16 cellular contexts compared by ENCODE assay signal in genomic region chr1:161849518-161849917, GRCh38.
DNase-seq lines count a peak whose midpoint lies in the region; ATAC-seq and TF ChIP-seq lines count a peak whose summit lies in the region.
"Had no signal": no experiment of that assay in that cellular context is flagged by ENCODE, and none has a peak within 500 bp of the region (broad histone marks: within the 10 kb centered on the region; RNA-seq: fewer than 3 reads in every experiment).

No MANE protein-coding gene starts in this region.

- H4K5ac ChIP-seq in IMR-90 (ENCODE audit: low read depth, low read length) (no peak overlapping the region; the same call in 1 of the 2 replicates), H9 (ENCODE audit: insufficient read length, low read depth, low read length) (no peak overlapping the region)

- peaks cover 8% of the 10 kb centered on the region for H3K4me1 Mint-ChIP-seq in activated CD4-positive, alpha-beta T cell treated with anti-CD3 and anti-CD28 coated beads, Interleukin-2, amount 10 ng/mL, durations not matched to agents 24 days and 14 days
- no peaks in the 10 kb centered on the region for H3K4me1 Mint-ChIP-seq in activated CD4-positive, alpha-beta T cell treated with anti-CD3 and anti-CD28 coated beads, Interleukin-2, amount 10 ng/mL, durations not matched to agents 7 days and 5 days
- H3K4me1 Mint-ChIP-seq in H9, result no peaks in the 10 kb centered on the region
- H3K4me1 Mint-ChIP-seq in activated naive CD8-positive, alpha-beta T cell treated with anti-CD3 and anti-CD28 coated beads for 36 hours, result no peaks in the 10 kb centered on the region

- CTCF ChIA-PET in activated CD4-positive, alpha-beta T cell treated with anti-CD3 and anti-CD28 coated beads, Interleukin-2, amount 10 ng/mL, durations not matched to agents 7 days and 5 days (lab: Charles Lee), result no interaction called here
- CTCF ChIA-PET in IMR-90 (lab: Yijun Ruan, JAX), result no interaction called here

- H2AK5ac ChIP-seq in IMR-90 (ENCODE audit: low read depth, low read length), result no peak overlapping the region
- H2AK5ac ChIP-seq in mesenchymal stem cell (ENCODE audit: low read length, severe bottlenecking), result no peak overlapping the region
- H2AK5ac ChIP-seq in H9 (ENCODE audit: insufficient read length, low read length), result no peak overlapping the region

- POLR2A ChIA-PET in activated CD4-positive, alpha-beta T cell treated with anti-CD3 and anti-CD28 coated beads, Interleukin-2, amount 10 ng/mL, durations not matched to agents 7 days and 5 days (lab: Charles Lee), result no interaction called here
- POLR2A ChIA-PET in IMR-90 (lab: Charles Lee; ENCODE audit: unreplicated experiment), result no interaction called here

- H3K18ac ChIP-seq in IMR-90 (ENCODE audit: low read depth, low read length) (no peak overlapping the region), mesenchymal stem cell (ENCODE audit: low read depth in 1 of 2, low read length in 2 of 2) (no peak overlapping the region), H9 (ENCODE audit: insufficient read length, low read depth, low read length) (no peak overlapping the region)

- H2AK9ac ChIP-seq in IMR-90 (replicated peaks; ENCODE audit: low read depth, low read length, poor library complexity), result no peak overlapping the region

- TF ChIP-seq POLR2A in IMR-90 (IDR thresholded peaks at IDR 0.05; ENCODE audit: low read depth, low read length), result no peak

- no TSS peak for BruUV-seq in IMR-90 (replicated peaks; lab: Mats Ljungman, UMichigan)

- H3K4me2 ChIP-seq in IMR-90 (ENCODE audit: low read depth, low read length) (no peak overlapping the region; the same call in 1 of the 2 replicates), mesenchymal stem cell (ENCODE audit: low read length, poor library complexity, severe bottlenecking) (no peak overlapping the region), H9 (ENCODE audit: insufficient read depth, insufficient read length, low read length) (no peak overlapping the region)

- H4K8ac ChIP-seq in IMR-90 (ENCODE audit: low read depth in 2 of 2, low read length in 2 of 2) (no peak overlapping the region), mesenchymal stem cell (ENCODE audit: low read length) (no peak overlapping the region), H9 (replicated peaks; ENCODE audit: insufficient read length, low read depth, low read length) (no peak overlapping the region)

- H3K14ac ChIP-seq in IMR-90 (replicated peaks; ENCODE audit: low read depth, low read length), result no peak overlapping the region
- no peak overlapping the region for H3K14ac ChIP-seq in mesenchymal stem cell (ENCODE audit: low read length in 2 of 2)
- H3K14ac ChIP-seq in H9 (ENCODE audit: insufficient read depth, low read length), result no peak overlapping the region

- no peak overlapping the region for H2BK20ac ChIP-seq in IMR-90 (ENCODE audit: low read depth, low read length)
- no peak overlapping the region for H2BK20ac ChIP-seq in H9 (ENCODE audit: low read depth, low read length, poor library complexity, severe bottlenecking)

- H2BK12ac ChIP-seq in mesenchymal stem cell (ENCODE audit: low read length in 2 of 2) (no peak overlapping the region), H9 (ENCODE audit: insufficient read length, low read depth, low read length) (no peak overlapping the region)

- H3K56ac ChIP-seq in IMR-90 (ENCODE audit: extremely low read depth, insufficient read depth, low read length) (no peak overlapping the region), H9 (ENCODE audit: insufficient read length, low read depth, low read length) (no peak overlapping the region)

- H3K79me2 ChIP-seq in H9 (ENCODE audit: insufficient read depth, low read length), result no peaks in the 10 kb centered on the region

- in situ Hi-C loops in IMR-90 (cut with MboI; ENCODE audit: low sequenced_read_pairs), result no loop called here

- no peaks in the 10 kb centered on the region for H3K27me3 Mint-ChIP-seq in activated CD4-positive, alpha-beta T cell treated with anti-CD3 and anti-CD28 coated beads, Interleukin-2, amount 10 ng/mL, durations not matched to agents 24 days and 14 days
- no peaks in the 10 kb centered on the region for H3K27me3 Mint-ChIP-seq in activated CD4-positive, alpha-beta T cell treated with anti-CD3 and anti-CD28 coated beads, Interleukin-2, amount 10 ng/mL, durations not matched to agents 7 days and 5 days
- no peaks in the 10 kb centered on the region for H3K27me3 Mint-ChIP-seq in H9 (ENCODE audit: low read depth)
- no peaks in the 10 kb centered on the region for H3K27me3 Mint-ChIP-seq in activated naive CD8-positive, alpha-beta T cell treated with anti-CD3 and anti-CD28 coated beads for 36 hours

- dilution Hi-C loops in IMR-90 (cut with HindIII; ENCODE audit: low sequenced_read_pairs, unreplicated experiment), result no loop called here

- no peak overlapping the region for H2AFZ ChIP-seq in IMR-90 (replicated peaks; ENCODE audit: low read length, poor library complexity)
- no peak overlapping the region for H2AFZ ChIP-seq in mesenchymal stem cell (ENCODE audit: low read depth, low read length)
- no peak overlapping the region for H2AFZ ChIP-seq in H9 (ENCODE audit: low read length)

- no peak overlapping the region for H3K9ac ChIP-seq in IMR-90 (ENCODE audit: low read depth, low read length)
- H3K9ac ChIP-seq in mesenchymal stem cell (ENCODE audit: low read length), result peak overlapping the region; percentile 31
- H3K9ac ChIP-seq in H9 (ENCODE audit: extremely low read depth, insufficient read length, low read length), result no peak overlapping the region

- H2BK120ac ChIP-seq in IMR-90 (ENCODE audit: low read depth, low read length) (no peak overlapping the region), mesenchymal stem cell (ENCODE audit: low read depth, low read length) (no peak overlapping the region), H9 (ENCODE audit: low read depth, low read length, poor library complexity, severe bottlenecking) (no peak overlapping the region)

- H3K9me3 ChIP-seq in IMR-90 (ENCODE audit: control insufficient read depth, insufficient read depth, low read length) (no peaks in the 10 kb centered on the region), mesenchymal stem cell (ENCODE audit: control insufficient read depth, low read length) (no peaks in the 10 kb centered on the region), H9 (ENCODE audit: control insufficient read depth, low read depth, low read length) (no peaks in the 10 kb centered on the region)

- no peak overlapping the region for H4K91ac ChIP-seq in IMR-90 (ENCODE audit: insufficient read depth, low read depth, low read length)
- H4K91ac ChIP-seq in mesenchymal stem cell (ENCODE audit: low read length), result no peak overlapping the region
- no peak overlapping the region for H4K91ac ChIP-seq in H9 (ENCODE audit: insufficient read length, low read depth, low read length)

- no peak overlapping the region for H3K4me3 Mint-ChIP-seq in activated CD4-positive, alpha-beta T cell treated with anti-CD3 and anti-CD28 coated beads, Interleukin-2, amount 10 ng/mL, durations not matched to agents 24 days and 14 days
- H3K4me3 Mint-ChIP-seq in activated CD4-positive, alpha-beta T cell treated with anti-CD3 and anti-CD28 coated beads, Interleukin-2, amount 10 ng/mL, durations not matched to agents 7 days and 5 days, result no peak overlapping the region
- no peak overlapping the region for H3K4me3 Mint-ChIP-seq in H9
- no peak overlapping the region for H3K4me3 Mint-ChIP-seq in activated naive CD8-positive, alpha-beta T cell treated with anti-CD3 and anti-CD28 coated beads for 36 hours

- H4K20me1 ChIP-seq in IMR-90 (ENCODE audit: insufficient read depth, low read length), result no peaks in the 10 kb centered on the region
- no peaks in the 10 kb centered on the region for H4K20me1 ChIP-seq in H9 (ENCODE audit: control insufficient read depth, insufficient read depth, insufficient read length)

- intact Hi-C loops in activated CD4-positive, alpha-beta T cell treated with anti-CD3 and anti-CD28 coated beads, Interleukin-2, amount 10 ng/mL, durations not matched to agents 24 days and 14 days (cut with micrococcal nuclease), result no loop called here
- intact Hi-C loops in IMR-90 (cut with micrococcal nuclease), result no loop called here

- no peak for DNase-seq in activated CD4-positive, alpha-beta T cell treated with anti-CD3 and anti-CD28 coated beads, Interleukin-2, amount 10 ng/mL, durations not matched to agents 24 days and 14 days
- no peak for DNase-seq in activated CD4-positive, alpha-beta T cell treated with anti-CD3 and anti-CD28 coated beads, Interleukin-2, amount 10 ng/mL, durations not matched to agents 7 days and 5 days
- DNase-seq in IMR-90, result peak; percentile 31
- peak; percentile 24 for DNase-seq in amniotic epithelial cell (ENCODE audit: low read depth)
- no peak for DNase-seq in mesenchymal stem cell
- no peak for DNase-seq in H9
- no peak for DNase-seq in activated naive CD8-positive, alpha-beta T cell treated with anti-CD3 and anti-CD28 coated beads for 36 hours
- DNase-seq: C1 segment of cervical spinal cord, DMS 273 treated with DMSO at 0.1 percent for 48 hours, Karpas-422, NCI-H1105 treated with DMSO at 0.1 percent for 48 hours, NCI-H187 treated with DMSO at 0.1 percent for 48 hours, NCI-H2171, NCI-H446 treated with DMSO at 0.1 percent for 48 hours, NCI-H774 had no signal

- H3K23ac ChIP-seq in IMR-90 (ENCODE audit: low read depth, low read length) (no peak overlapping the region), mesenchymal stem cell (ENCODE audit: low read length in 2 of 2) (no peak overlapping the region), H9 (ENCODE audit: insufficient read length, low read depth, low read length) (no peak overlapping the region)

- TF ChIP-seq CTCF in IMR-90 (conservative IDR thresholded peaks at IDR 0.05; ENCODE audit: low read depth, low read length) (no peak), H9 (conservative IDR thresholded peaks at IDR 0.05) (no peak)

- no peak; the same call in 1 of the 2 replicates for ATAC-seq in IMR-90 (ENCODE audit: low read depth)
- ATAC-seq in HG02642 (IDR thresholded peaks at IDR 0.05; ENCODE audit: poor library complexity, unreplicated experiment), result no peak

- H2BK15ac ChIP-seq in IMR-90 (ENCODE audit: low read depth, low read length) (no peak overlapping the region), mesenchymal stem cell (ENCODE audit: low read depth, poor library complexity, severe bottlenecking) (no peak overlapping the region), H9 (ENCODE audit: low read depth, low read length) (no peak overlapping the region)

- TF ChIP-seq RAD21 in IMR-90 (IDR thresholded peaks at IDR 0.05; ENCODE audit: low read length), result no peak

- H3K27ac Mint-ChIP-seq in activated CD4-positive, alpha-beta T cell treated with anti-CD3 and anti-CD28 coated beads, Interleukin-2, amount 10 ng/mL, durations not matched to agents 24 days and 14 days, result peak overlapping the region; percentile 13
- H3K27ac Mint-ChIP-seq in activated CD4-positive, alpha-beta T cell treated with anti-CD3 and anti-CD28 coated beads, Interleukin-2, amount 10 ng/mL, durations not matched to agents 7 days and 5 days, result no peak overlapping the region
- no peak overlapping the region for H3K27ac Mint-ChIP-seq in H9
- H3K27ac Mint-ChIP-seq in activated naive CD8-positive, alpha-beta T cell treated with anti-CD3 and anti-CD28 coated beads for 36 hours, result no peak overlapping the region

- no peak overlapping the region for H3K4ac ChIP-seq in IMR-90 (ENCODE audit: low read depth, low read length)
- H3K4ac ChIP-seq in mesenchymal stem cell (ENCODE audit: low read depth in 1 of 2, low read length in 2 of 2), result no peak overlapping the region
- no peak overlapping the region for H3K4ac ChIP-seq in H9 (ENCODE audit: low read depth, low read length)

- H3T11ph ChIP-seq in H9 (ENCODE audit: low read length), result no peak overlapping the region

- no peak overlapping the region for H3K27ac ChIP-seq in IMR-90 (ENCODE audit: insufficient read depth, low read length)
- no peak overlapping the region for H3K27ac ChIP-seq in mesenchymal stem cell (ENCODE audit: low read length, poor library complexity, severe bottlenecking)
- no peak overlapping the region for H3K27ac ChIP-seq in H9 (ENCODE audit: insufficient read length, low read depth, low read length)

- H3K4me3 ChIP-seq in IMR-90 (ENCODE audit: insufficient read depth, low read depth, low read length) (no peak overlapping the region), mesenchymal stem cell (ENCODE audit: insufficient read depth in 1 of 2, low read depth in 1 of 2, low read length in 2 of 2) (no peak overlapping the region)

- H2BK5ac ChIP-seq in IMR-90 (ENCODE audit: low read depth, low read length, poor library complexity, severe bottlenecking) (no peak overlapping the region), mesenchymal stem cell (ENCODE audit: low read depth, low read length, poor library complexity, severe bottlenecking) (no peak overlapping the region), H9 (ENCODE audit: insufficient read length, low read length) (no peak overlapping the region)

- no peaks in the 10 kb centered on the region for H3K23me2 ChIP-seq in H9 (ENCODE audit: insufficient read length, low read depth, low read length, poor library complexity, severe bottlenecking)

- H3K27me3 ChIP-seq in IMR-90 (ENCODE audit: control insufficient read depth, insufficient read depth, low read length) (no peaks in the 10 kb centered on the region), mesenchymal stem cell (ENCODE audit: control insufficient read depth in 1 of 2, insufficient read depth in 1 of 2, low read length in 2 of 2) (no peaks in the 10 kb centered on the region), H9 (ENCODE audit: insufficient read depth, low read length) (no peaks in the 10 kb centered on the region)

- H3K9me1 ChIP-seq in IMR-90 (ENCODE audit: insufficient read depth, low read length), result 0 out of 2 replicates have a peak, but pooled peaks cover 3% of the 10 kb centered on the region

- H3K36me3 ChIP-seq in IMR-90 (ENCODE audit: control insufficient read depth, insufficient read depth, low read length) (no peaks in the 10 kb centered on the region), mesenchymal stem cell (ENCODE audit: control insufficient read depth in 1 of 2, insufficient read depth in 2 of 2, low read depth in 1 of 2, low read length in 2 of 2) (peaks cover 1 to 24% of the 10 kb centered on the region in 2 experiments)

- H3K36me3 Mint-ChIP-seq in activated CD4-positive, alpha-beta T cell treated with anti-CD3 and anti-CD28 coated beads, Interleukin-2, amount 10 ng/mL, durations not matched to agents 24 days and 14 days (ENCODE audit: low read depth), result peaks cover 47% of the 10 kb centered on the region
- peaks cover 50% of the 10 kb centered on the region for H3K36me3 Mint-ChIP-seq in activated CD4-positive, alpha-beta T cell treated with anti-CD3 and anti-CD28 coated beads, Interleukin-2, amount 10 ng/mL, durations not matched to agents 7 days and 5 days (ENCODE audit: low read depth)
- H3K36me3 Mint-ChIP-seq in H9 (ENCODE audit: insufficient read depth in 1 of 3, low read depth in 3 of 3), result peaks cover 0 to 6% (median 0%) of the 10 kb centered on the region in 3 experiments; a peak in 2 of 7 replicates
- peaks cover 27% of the 10 kb centered on the region for H3K36me3 Mint-ChIP-seq in activated naive CD8-positive, alpha-beta T cell treated with anti-CD3 and anti-CD28 coated beads for 36 hours

- H3K79me1 ChIP-seq in IMR-90 (ENCODE audit: low read depth in 1 of 2, low read length in 2 of 2) (0 out of 4 replicates have a peak, but pooled peaks cover 0 to 5% of the 10 kb centered on the region in 2 experiments), mesenchymal stem cell (replicated peaks; ENCODE audit: low read length, poor library complexity, severe bottlenecking) (no peaks in the 10 kb centered on the region), H9 (ENCODE audit: insufficient read depth, low read depth, low read length, poor library complexity, severe bottlenecking) (no peaks in the 10 kb centered on the region)

- no peaks in the 10 kb centered on the region for H3K9me3 Mint-ChIP-seq in activated CD4-positive, alpha-beta T cell treated with anti-CD3 and anti-CD28 coated beads, Interleukin-2, amount 10 ng/mL, durations not matched to agents 24 days and 14 days
- no peaks in the 10 kb centered on the region for H3K9me3 Mint-ChIP-seq in activated CD4-positive, alpha-beta T cell treated with anti-CD3 and anti-CD28 coated beads, Interleukin-2, amount 10 ng/mL, durations not matched to agents 7 days and 5 days
- H3K9me3 Mint-ChIP-seq in H9, result no peaks in the 10 kb centered on the region
- H3K9me3 Mint-ChIP-seq in activated naive CD8-positive, alpha-beta T cell treated with anti-CD3 and anti-CD28 coated beads for 36 hours, result no peaks in the 10 kb centered on the region

- H3K4me1 ChIP-seq in IMR-90 (ENCODE audit: control insufficient read depth, insufficient read depth, low read length) (peaks cover 4% of the 10 kb centered on the region; the same call in 1 of the 2 replicates), mesenchymal stem cell (ENCODE audit: control insufficient read depth, insufficient read depth, low read depth, low read length) (no peaks in the 10 kb centered on the region), H9 (ENCODE audit: insufficient read depth, low read length) (no peaks in the 10 kb centered on the region)

Comparison
In these comparisons a context has a peak if more than half of its experiments do, and no peak if none do; other contexts are left out.
1. DNase-seq: peak in IMR-90 (single experiment) and amniotic epithelial cell (single experiment); none in activated CD4-positive, alpha-beta T cell treated with anti-CD3 and anti-CD28 coated beads, Interleukin-2, amount 10 ng/mL, durations not matched to agents 24 days and 14 days (single experiment), activated CD4-positive, alpha-beta T cell treated with anti-CD3 and anti-CD28 coated beads, Interleukin-2, amount 10 ng/mL, durations not matched to agents 7 days and 5 days (single experiment), mesenchymal stem cell (single experiment), H9 (single experiment) and activated naive CD8-positive, alpha-beta T cell treated with anti-CD3 and anti-CD28 coated beads for 36 hours (single experiment).